In the genomic region with DNA sequence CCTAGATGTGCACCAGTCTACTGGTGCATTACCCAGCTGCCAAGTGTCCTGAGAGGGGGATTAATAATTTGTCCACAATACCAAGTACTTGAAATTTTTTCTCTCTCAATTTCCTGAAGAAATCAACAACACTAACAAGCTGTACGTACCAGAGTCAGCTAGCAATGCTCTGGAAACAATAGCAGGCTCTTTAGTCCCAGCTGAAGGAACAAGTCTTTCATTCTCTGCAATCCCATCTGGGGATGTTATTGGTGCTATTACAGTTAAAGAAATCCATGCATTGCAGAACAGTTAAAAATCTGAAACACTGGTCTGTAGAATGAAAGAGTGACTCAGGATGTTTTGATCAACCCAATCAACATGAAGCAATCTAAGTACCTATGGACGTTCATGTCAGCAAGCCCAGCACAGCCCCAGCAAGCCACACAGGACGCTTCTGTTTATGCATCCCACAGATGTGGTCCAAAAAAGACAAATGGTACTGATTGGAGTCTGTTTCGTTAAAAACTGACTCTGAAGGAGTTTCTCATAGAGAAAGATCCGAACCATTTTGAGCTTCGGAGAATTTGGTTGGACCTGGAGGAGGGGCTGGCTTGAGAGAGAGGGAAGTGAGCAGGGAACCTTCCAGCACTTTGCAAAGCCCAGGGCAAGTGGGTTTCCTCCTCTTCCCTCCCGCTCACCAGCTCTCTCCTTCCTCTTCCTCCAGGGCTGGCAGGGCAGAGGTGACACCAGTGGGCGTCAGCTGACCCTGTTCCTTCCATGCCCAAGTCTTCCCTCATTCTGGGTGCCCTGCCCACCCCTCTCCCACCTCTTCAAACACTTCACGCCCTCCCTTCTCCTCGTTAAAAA, we compare ENCODE assay signal across 23 cellular contexts. TPM values are rescaled to one million over a fixed set of nuclear protein-coding genes. Genes with fewer than 3 reads are reported as not detected.
DNase-seq lines count a peak whose midpoint lies in the region; ATAC-seq lines count a peak whose summit lies in the region.
"Had no signal": no experiment of that assay in that cellular context is flagged by ENCODE, and none has a peak within 500 bp of the region (broad histone marks: within the 10 kb centered on the region; RNA-seq: fewer than 3 reads in every experiment).

No MANE protein-coding gene starts in this region.

- no peak overlapping the region for H3K27ac Mint-ChIP-seq in activated naive CD4-positive, alpha-beta T cell treated with anti-CD3 and anti-CD28 coated beads, Interleukin-2, amount 50 U/mL, for 72 hours
- H3K27ac Mint-ChIP-seq: CD8-positive, alpha-beta T cell; IgD-negative memory B cell had no signal

- no peaks in the 10 kb centered on the region for H3K9me3 Mint-ChIP-seq in activated naive CD4-positive, alpha-beta T cell treated with anti-CD3 and anti-CD28 coated beads, Interleukin-2, amount 50 U/mL, for 72 hours
- H3K9me3 Mint-ChIP-seq: CD8-positive, alpha-beta T cell had no signal

- peak in 7 of 61 donors; percentile 9 to 72 (median 60) for DNase-seq in caudate nucleus (lab: John Stamatoyannopoulos, UW)
- peak; percentile 88 for DNase-seq in globus pallidus (ENCODE audit: low spot score)
- peak; percentile 72 for DNase-seq in midbrain (lab: John Stamatoyannopoulos, UW)
- DNase-seq in superior temporal gyrus (ENCODE audit: extremely low spot score), result peak; percentile 87
- no peak for DNase-seq in ureter (ENCODE audit: low spot score)
- no peak for DNase-seq in left lobe of liver (ENCODE audit: low spot score)
- DNase-seq in activated naive CD4-positive, alpha-beta T cell treated with anti-CD3 and anti-CD28 coated beads, Interleukin-2, amount 50 U/mL, for 72 hours (ENCODE audit: low spot score in 2 of 2), result no peak
- DNase-seq: Caco-2; CD8-positive, alpha-beta T cell; HCEC 1CT; MM.1S; NCI-H1417; NCI-H1694; NCI-H2029 treated with DMSO at 0.1 percent for 48 hours; NCI-H2227 treated with DMSO at 0.1 percent for 48 hours; NCI-H526 treated with DMSO at 0.1 percent for 48 hours; SHP77 treated with DMSO at 0.1 percent for 48 hours had no signal

- H3K36me3 Mint-ChIP-seq in activated naive CD4-positive, alpha-beta T cell treated with anti-CD3 and anti-CD28 coated beads, Interleukin-2, amount 50 U/mL, for 72 hours, result no peaks in the 10 kb centered on the region
- H3K36me3 Mint-ChIP-seq: CD8-positive, alpha-beta T cell; IgD-negative memory B cell had no signal

- ATAC-seq in left lobe of liver, result no peak
- ATAC-seq in activated naive CD4-positive, alpha-beta T cell treated with anti-CD3 and anti-CD28 coated beads, Interleukin-2, amount 50 U/mL, for 72 hours, result no peak
- no peak for ATAC-seq in GM19455 (IDR thresholded peaks at IDR 0.05; ENCODE audit: unreplicated experiment)
- ATAC-seq: CD8-positive, alpha-beta T cell had no signal

- peak overlapping the region; percentile 98 for H3K27ac ChIP-seq in caudate nucleus (ENCODE audit: low read depth, low read length)
- H3K27ac ChIP-seq: C4-2B, HL-60, KMS-11 had no signal

RNA-seq across cellular contexts. Expression of gene PRR18, which starts 11.9 kb away (rescaled TPM):
- total RNA-seq in ureter (0.23 TPM), left lobe of liver (2.0 TPM)
- under 1 TPM in 1 of 2 donors, not detected in 1; 0.14 TPM for total RNA-seq in activated naive CD4-positive, alpha-beta T cell treated with anti-CD3 and anti-CD28 coated beads, Interleukin-2, amount 50 U/mL, for 72 hours
- total RNA-seq: B cell; CD8-positive, alpha-beta T cell had no signal

RNA-seq across cellular contexts. Expression of gene SFT2D1, which starts 46.1 kb away (rescaled TPM):
- total RNA-seq in ureter (49.7 TPM), left lobe of liver (8.8 TPM)
- total RNA-seq in activated naive CD4-positive, alpha-beta T cell treated with anti-CD3 and anti-CD28 coated beads, Interleukin-2, amount 50 U/mL, for 72 hours, result 10 to 100 TPM; 30.8 to 48.4 TPM

Comparison
In these comparisons a context has a peak if more than half of its experiments do, and no peak if none do; other contexts are left out.
1. DNase-seq: peak in globus pallidus (single experiment), midbrain (single experiment) and superior temporal gyrus (single experiment); none in ureter (single experiment), left lobe of liver (single experiment) and activated naive CD4-positive, alpha-beta T cell treated with anti-CD3 and anti-CD28 coated beads, Interleukin-2, amount 50 U/mL, for 72 hours (0 of 2).